In the genomic region with DNA sequence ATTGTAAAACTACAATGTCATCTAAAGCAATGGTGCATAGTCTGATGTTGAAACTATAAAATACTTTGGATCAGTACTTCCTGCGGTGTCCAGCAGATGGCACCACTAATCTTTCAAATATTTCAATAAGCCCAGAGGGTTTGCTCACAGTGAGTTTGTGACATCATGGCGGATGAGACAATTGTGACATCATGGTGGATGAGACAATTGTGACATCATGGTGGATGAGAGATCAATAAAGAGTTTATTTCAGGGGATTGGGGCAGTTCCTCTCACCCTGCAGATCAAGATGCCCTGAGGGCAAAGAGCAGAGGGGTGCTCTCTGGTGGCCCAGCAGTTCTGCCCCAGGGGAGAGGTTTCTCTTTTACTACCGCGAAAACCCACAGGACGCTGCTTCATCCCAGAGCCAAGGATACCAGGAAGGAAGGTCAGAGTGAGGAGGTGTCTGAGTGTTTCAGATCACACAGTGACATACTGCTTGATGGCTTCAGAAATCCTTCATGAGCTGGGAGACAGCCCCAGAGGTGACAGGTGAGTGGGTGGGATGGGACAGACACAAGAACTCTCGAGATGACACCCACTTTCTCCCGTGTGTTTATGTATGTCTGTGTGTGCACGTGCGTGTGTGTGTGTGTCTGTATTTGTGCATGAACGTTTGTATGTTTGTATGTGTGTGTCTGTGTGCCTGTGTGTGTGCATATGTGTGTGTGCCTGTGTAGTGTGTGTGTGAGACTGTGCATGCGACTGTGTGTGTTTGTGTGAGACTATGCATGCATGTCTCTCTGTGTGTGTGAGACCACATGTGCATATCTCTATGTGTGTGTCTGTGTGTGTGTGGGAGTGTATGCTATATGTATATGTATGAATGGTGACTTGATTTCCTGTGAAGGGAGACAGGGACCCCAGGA, we compare ENCODE assay signal across 8 cellular contexts. TPM values are rescaled to one million over a fixed set of nuclear protein-coding genes. Genes with fewer than 3 reads are reported as not detected.
DNase-seq lines count a peak whose midpoint lies in the region; ATAC-seq and TF ChIP-seq lines count a peak whose summit lies in the region.

No MANE protein-coding gene starts in this region.

- 39% methylated on average over 11 of the region's 11 CpGs for WGBS in suprapubic skin

- no peak overlapping the region for H2AFZ ChIP-seq in OCI-LY7 (ENCODE audit: low read length)
- H2AFZ ChIP-seq in fibroblast of lung (ENCODE audit: low read length) = no peak overlapping the region

- BruUV-seq in OCI-LY7 (replicated peaks; lab: Mats Ljungman, UMichigan) = no TSS peak

- H3K4me2 ChIP-seq in OCI-LY7 (ENCODE audit: low read length) = no peak overlapping the region
- H3K4me2 ChIP-seq in fibroblast of lung (ENCODE audit: extremely low read depth, insufficient read depth, low read length) = no peak overlapping the region

- H3K4me1 ChIP-seq in CD4-positive, alpha-beta memory T cell (ENCODE audit: insufficient read depth, low read length) = peaks cover 15% of the 10 kb centered on the region
- H3K4me1 ChIP-seq in OCI-LY7 (ENCODE audit: insufficient read depth, low read length, poor library complexity, severe bottlenecking) (peaks cover 5% of the 10 kb centered on the region), fibroblast of lung (ENCODE audit: control insufficient read depth, extremely low read depth, insufficient read depth, low read length) (peaks cover 7% of the 10 kb centered on the region), suprapubic skin (peaks cover 13% of the 10 kb centered on the region)

- H3K36me3 Mint-ChIP-seq in CD4-positive, alpha-beta memory T cell = peaks cover 0 to 1% of the 10 kb centered on the region in 2 donors
- H3K36me3 Mint-ChIP-seq in nephron (ENCODE audit: low read depth) = no peaks in the 10 kb centered on the region

- H3K4me3 ChIP-seq in CD4-positive, alpha-beta memory T cell (ENCODE audit: low read length in 2 of 2) = no peak overlapping the region
- H3K4me3 ChIP-seq in OCI-LY7 (ENCODE audit: low read depth, low read length, poor library complexity, severe bottlenecking) = no peak overlapping the region
- H3K4me3 ChIP-seq in fibroblast of lung (replicated peaks in 1 of 4; ENCODE audit: control extremely low read depth in 1 of 4, insufficient read depth in 1 of 4, low read depth in 3 of 4, low read length in 4 of 4) = no peak overlapping the region
- no peak overlapping the region for H3K4me3 ChIP-seq in suprapubic skin

- no peak overlapping the region for H3K9ac ChIP-seq in fibroblast of lung (ENCODE audit: insufficient read depth, low read length)

- intact Hi-C loops in CD4-positive, alpha-beta memory T cell (cut with micrococcal nuclease) = loop anchor here (1.0 kb wide), 2 partner anchors 82 to 881 kb away; no protein-coding TSS in a partner anchor
- intact Hi-C loops in OCI-LY7 (cut with micrococcal nuclease; ENCODE audit: unreplicated experiment) = loop anchor here (1.0 to 10.0 kb wide), 5 partner anchors 27 to 460 kb away; no protein-coding TSS in a partner anchor

- no peaks in the 10 kb centered on the region for H3K9me3 Mint-ChIP-seq in CD4-positive, alpha-beta memory T cell
- H3K9me3 Mint-ChIP-seq in nephron = no peaks in the 10 kb centered on the region

- peak; percentile 72 to 80 (median 72) for DNase-seq in CD4-positive, alpha-beta memory T cell
- DNase-seq in OCI-LY7 (ENCODE audit: low spot score) (peak; percentile 78), activated T-cell treated with anti-CD3 and anti-CD28 coated beads for 4 hours (peak; percentile 70), fibroblast of lung (ENCODE audit: low read depth in 2 of 2) (peak; percentile 58 to 82), suprapubic skin (ENCODE audit: low spot score in 2 of 2) (peak in 1 of 2 donors; percentile 83)

- H3K27me3 ChIP-seq in CD4-positive, alpha-beta memory T cell (ENCODE audit: insufficient read depth, low read length) = peaks cover 70% of the 10 kb centered on the region
- H3K27me3 ChIP-seq in fibroblast of lung (ENCODE audit: control insufficient read depth, insufficient read depth, low read length) (peaks cover 33% of the 10 kb centered on the region), suprapubic skin (peaks cover 97% of the 10 kb centered on the region)

- no peaks in the 10 kb centered on the region for H3K36me3 ChIP-seq in CD4-positive, alpha-beta memory T cell (ENCODE audit: insufficient read depth, low read length)
- no peaks in the 10 kb centered on the region for H3K36me3 ChIP-seq in OCI-LY7 (ENCODE audit: insufficient read depth, low read length)
- no peaks in the 10 kb centered on the region for H3K36me3 ChIP-seq in fibroblast of lung (ENCODE audit: control insufficient read depth, insufficient read depth, low read length)
- no peaks in the 10 kb centered on the region for H3K36me3 ChIP-seq in suprapubic skin

- H3K9me3 ChIP-seq in CD4-positive, alpha-beta memory T cell (ENCODE audit: control insufficient read depth in 1 of 2, low read length in 2 of 2) = no peaks in the 10 kb centered on the region
- no peaks in the 10 kb centered on the region for H3K9me3 ChIP-seq in OCI-LY7 (ENCODE audit: low read length)
- no peaks in the 10 kb centered on the region for H3K9me3 ChIP-seq in fibroblast of lung (ENCODE audit: control insufficient read depth, insufficient read depth, low read depth, low read length)
- no peaks in the 10 kb centered on the region for H3K9me3 ChIP-seq in suprapubic skin

- TF ChIP-seq CTCF in OCI-LY7 (conservative IDR thresholded peaks at IDR 0.05; ENCODE audit: low read length) (peak; percentile 94), fibroblast of lung (conservative IDR thresholded peaks at IDR 0.05 in 1 of 2, IDR thresholded peaks at IDR 0.05 in 1 of 2; ENCODE audit: low read depth in 1 of 2, low read length in 2 of 2) (peak; percentile 64 to 76), nephron (IDR thresholded peaks at IDR 0.05; ENCODE audit: unreplicated experiment in 3 of 3) (peak; percentile 67 to 92 (median 80)), suprapubic skin (IDR thresholded peaks at IDR 0.05) (peak; percentile 75 to 91)

- peak overlapping the region in 2 of 8 donors; percentile 1 to 21 for H3K4me3 Mint-ChIP-seq in CD4-positive, alpha-beta memory T cell
- H3K4me3 Mint-ChIP-seq in nephron = no peak overlapping the region

- H3K79me2 ChIP-seq in OCI-LY7 (ENCODE audit: insufficient read depth, low read depth, low read length) (no peaks in the 10 kb centered on the region), fibroblast of lung (ENCODE audit: control insufficient read depth, insufficient read depth, low read length) (no peaks in the 10 kb centered on the region)

- no peak for TF ChIP-seq EP300 in suprapubic skin (IDR thresholded peaks at IDR 0.05)

- H3K4me1 Mint-ChIP-seq in CD4-positive, alpha-beta memory T cell = peaks cover 8 to 37% (median 12%) of the 10 kb centered on the region in 4 donors
- peaks cover 7% of the 10 kb centered on the region for H3K4me1 Mint-ChIP-seq in nephron

- POLR2A ChIA-PET in CD4-positive, alpha-beta memory T cell (lab: Charles Lee; ENCODE audit: partially characterized antibody) = no interaction called here
- POLR2A ChIA-PET in OCI-LY7 (lab: Charles Lee) = interaction anchor here (0.6 kb wide), 1 partner anchor 131 kb away, joined by 4 read pairs; no protein-coding TSS in a partner anchor

- H3K9me2 ChIP-seq in OCI-LY7 (ENCODE audit: insufficient read depth, low read length) = no peaks in the 10 kb centered on the region

- peak overlapping the region in 6 of 7 donors; percentile 1 to 67 (median 41) for H3K27ac Mint-ChIP-seq in CD4-positive, alpha-beta memory T cell
- H3K27ac Mint-ChIP-seq in nephron = no peak overlapping the region

- peak; percentile 33 for ATAC-seq in HG02798 (IDR thresholded peaks at IDR 0.05; ENCODE audit: poor library complexity, unreplicated experiment)
- ATAC-seq in GM19463 (IDR thresholded peaks at IDR 0.05; ENCODE audit: unreplicated experiment) = no peak

- TF ChIP-seq POLR2A in suprapubic skin (IDR thresholded peaks at IDR 0.05) = no peak

- CTCF ChIA-PET in CD4-positive, alpha-beta memory T cell (lab: Charles Lee; ENCODE audit: partially characterized antibody) = interaction anchor here (2.8 kb wide), 1 partner anchor 83 kb away, joined by 28 read pairs; no protein-coding TSS in a partner anchor
- CTCF ChIA-PET in OCI-LY7 (lab: Charles Lee; ENCODE audit: unreplicated experiment) = interaction anchor here (0.6 to 1.0 kb wide), 2 partner anchors 27 to 308 kb away, joined by 4 to 6 read pairs; no protein-coding TSS in a partner anchor

- H4K20me1 ChIP-seq in OCI-LY7 (ENCODE audit: insufficient read depth, low read length) (no peaks in the 10 kb centered on the region), fibroblast of lung (ENCODE audit: control insufficient read depth, extremely low read depth, insufficient read depth, low read length) (no peaks in the 10 kb centered on the region)

- no peak overlapping the region for H3K27ac ChIP-seq in CD4-positive, alpha-beta memory T cell (ENCODE audit: low read depth, low read length)
- H3K27ac ChIP-seq in OCI-LY7 (ENCODE audit: low read depth, low read length, poor library complexity, severe bottlenecking) (no peak overlapping the region), fibroblast of lung (ENCODE audit: insufficient read depth, low read length) (no peak overlapping the region), suprapubic skin (no peak overlapping the region)

- peaks cover 75 to 76% of the 10 kb centered on the region in 2 donors for H3K27me3 Mint-ChIP-seq in CD4-positive, alpha-beta memory T cell
- peaks cover 99% of the 10 kb centered on the region for H3K27me3 Mint-ChIP-seq in nephron (ENCODE audit: low read depth)

RNA-seq across cellular contexts. Expression of a gene that starts 7.3 kb away (rescaled TPM):
- not detected for total RNA-seq in CD4-positive, alpha-beta memory T cell
- 1 to 10 TPM in 1 of 2 donors, under 1 TPM in 1; 0.28 to 1.1 TPM for polyA plus RNA-seq in CD4-positive, alpha-beta memory T cell
- total RNA-seq in OCI-LY7 (2014; rRNA removed; shearing (Covaris generic)) = 0.60 TPM in 1 of 2 replicates, not detected in the other
- total RNA-seq in OCI-LY7 (2022) = 2.6 and 3.0 TPM in 2 replicates
- 1.0 and 1.8 TPM in 2 replicates for total RNA-seq in fibroblast of lung
- polyA plus RNA-seq in fibroblast of lung = 6.9 and 10.0 TPM in 2 replicates
- polyA plus RNA-seq in fibroblast of lung (2012) = 4.3 and 6.1 TPM in 2 replicates
- 1.7 and 3.3 TPM in 2 replicates for polyA minus RNA-seq in fibroblast of lung (ENCODE audit: low replicate concordance)
- under 1 TPM in 2 of 4 donors, not detected in 2; 0.76 to 0.95 TPM for total RNA-seq in suprapubic skin

RNA-seq across cellular contexts. Expression of a gene that starts 11.6 kb away (rescaled TPM):
- not detected for total RNA-seq in CD4-positive, alpha-beta memory T cell
- polyA plus RNA-seq in CD4-positive, alpha-beta memory T cell = not detected
- total RNA-seq in OCI-LY7 (2014; rRNA removed; shearing (Covaris generic)) = not detected in 2 replicates
- not detected in 2 replicates for total RNA-seq in OCI-LY7 (2022)
- 3.3 and 8.8 TPM in 2 replicates for total RNA-seq in fibroblast of lung
- polyA plus RNA-seq in fibroblast of lung = 3.3 and 8.9 TPM in 2 replicates
- polyA plus RNA-seq in fibroblast of lung (2012) = 3.7 and 9.9 TPM in 2 replicates
- polyA minus RNA-seq in fibroblast of lung (ENCODE audit: low replicate concordance) = 1.8 and 10.8 TPM in 2 replicates
- total RNA-seq in suprapubic skin = 1 to 10 TPM; 1.9 to 5.8 (median 4.5) TPM

RNA-seq across cellular contexts. Expression of a gene that starts 29.2 kb away (rescaled TPM):
- not detected for total RNA-seq in CD4-positive, alpha-beta memory T cell
- not detected for polyA plus RNA-seq in CD4-positive, alpha-beta memory T cell
- 0.79 and 0.82 TPM in 2 replicates for total RNA-seq in OCI-LY7 (2014; rRNA removed; shearing (Covaris generic))
- 1.9 and 2.3 TPM in 2 replicates for total RNA-seq in OCI-LY7 (2022)
- total RNA-seq in fibroblast of lung = 0.26 and 0.83 TPM in 2 replicates
- polyA plus RNA-seq in fibroblast of lung = 1.1 and 2.1 TPM in 2 replicates
- 0.89 and 1.5 TPM in 2 replicates for polyA plus RNA-seq in fibroblast of lung (2012)
- 1.5 TPM in 1 of 2 replicates, not detected in the other for polyA minus RNA-seq in fibroblast of lung (ENCODE audit: low replicate concordance)
- under 1 TPM in 2 of 4 donors, not detected in 2; 0.34 to 0.47 TPM for total RNA-seq in suprapubic skin

RNA-seq across cellular contexts. Expression of a gene that starts 36.6 kb away (rescaled TPM):
- total RNA-seq in CD4-positive, alpha-beta memory T cell = not detected
- not detected for polyA plus RNA-seq in CD4-positive, alpha-beta memory T cell
- total RNA-seq in OCI-LY7 (2014; rRNA removed; shearing (Covaris generic)) = not detected in 2 replicates
- total RNA-seq in OCI-LY7 (2022) = not detected in 2 replicates
- total RNA-seq in fibroblast of lung = 0.51 and 1.5 TPM in 2 replicates
- polyA plus RNA-seq in fibroblast of lung = 0.12 and 0.70 TPM in 2 replicates
- 0.13 and 0.89 TPM in 2 replicates for polyA plus RNA-seq in fibroblast of lung (2012)
- 0.63 TPM in 1 of 2 replicates, not detected in the other for polyA minus RNA-seq in fibroblast of lung (ENCODE audit: low replicate concordance)
- 10 to 100 TPM; 14.4 to 46.8 (median 22.8) TPM for total RNA-seq in suprapubic skin

Comparison
In these comparisons a context has a peak if more than half of its experiments do, and no peak if none do; other contexts are left out.
1. H3K27ac Mint-ChIP-seq: peak in CD4-positive, alpha-beta memory T cell (6 of 7); none in nephron (0 of 3).
2. Peak in every context shown above with its lines, with median percentiles within 50 percentile points of each other: CTCF ChIP-seq.